In genomic region chr16:4358831-4359561, GRCh38 we compare ENCODE assay signal across 2 cellular contexts.
TF ChIP-seq lines count a peak whose summit lies in the region.

No MANE protein-coding gene starts in this region.

TF ChIP-seq in A549, 52 proteins besides CTCF, POLR2A, EP300 and RAD21:
- peak; percentile 99 for TF ChIP-seq SMC3 (IDR thresholded peaks at IDR 0.05)
- no peak for TF ChIP-seq NR3C1 (IDR thresholded peaks at IDR 0.05)
- TF ChIP-seq, protein P1, sequence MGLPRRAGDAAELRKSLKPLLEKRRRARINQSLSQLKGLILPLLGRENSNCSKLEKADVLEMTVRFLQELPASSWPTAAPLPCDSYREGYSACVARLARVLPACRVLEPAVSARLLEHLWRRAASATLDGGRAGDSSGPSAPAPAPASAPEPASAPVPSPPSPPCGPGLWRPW (IDR thresholded peaks at IDR 0.05): no peak
- no peak for TF ChIP-seq PBX3 (IDR thresholded peaks at IDR 0.05)
- TF ChIP-seq CBX2 (IDR thresholded peaks at IDR 0.05; ENCODE audit: borderline replicate concordance, low read depth): no peak
- no peak for TF ChIP-seq HMGXB4 (CRISPR knock-in tag; IDR thresholded peaks at IDR 0.05; ENCODE audit: borderline replicate concordance)

TF ChIP-seq in HepG2, 621 proteins besides CTCF, POLR2A, EP300 and RAD21 (continues in another document):
- TF ChIP-seq ZNF605 (CRISPR knock-in tag; IDR thresholded peaks at IDR 0.05) (peak; percentile 23; the same call in 1 of the 2 replicates), XRCC5 (optimal IDR thresholded peaks at IDR 0.05; ENCODE audit: low read length) (peak; percentile 31), SMC3 (IDR thresholded peaks at IDR 0.05; ENCODE audit: low read length) (peak; percentile 69; the same call in 1 of the 2 replicates), ZNF121 (CRISPR knock-in tag; IDR thresholded peaks at IDR 0.05) (peak; percentile 83), HNF4G (IDR thresholded peaks at IDR 0.05; ENCODE audit: borderline replicate concordance, low read depth, low read length) (0 out of 2 replicates have a peak, but pooled peaks have one; percentile 17), HNF4G (CRISPR knock-in tag; IDR thresholded peaks at IDR 0.05; ENCODE audit: borderline replicate concordance, low read depth) (peak; percentile 61; the same call in 1 of the 2 replicates), ZNF747 (CRISPR knock-in tag; IDR thresholded peaks at IDR 0.05; ENCODE audit: borderline replicate concordance) (no peak), KAT8 (CRISPR knock-in tag; IDR thresholded peaks at IDR 0.05) (no peak), PITX1 (CRISPR knock-in tag; IDR thresholded peaks at IDR 0.05) (no peak), HMGXB4 (CRISPR knock-in tag; IDR thresholded peaks at IDR 0.05; ENCODE audit: borderline replicate concordance in 1 of 2, low read depth in 1 of 2) (peak in 1 of 2 experiments; percentile 61; a peak in 2 of 4 replicates), HNRNPLL (IDR thresholded peaks at IDR 0.05; ENCODE audit: low read depth, low read length, poor library complexity, severe bottlenecking) (peak; percentile 33), LCORL (IDR thresholded peaks at IDR 0.05) (no peak), LCORL (CRISPR knock-in tag; IDR thresholded peaks at IDR 0.05) (peak; percentile 48; the same call in 1 of the 2 replicates), HNRNPL (IDR thresholded peaks at IDR 0.05; ENCODE audit: low read depth, low read length) (0 out of 2 replicates have a peak, but pooled peaks have one; percentile 32), ZNF468 (CRISPR knock-in tag; IDR thresholded peaks at IDR 0.05) (no peak), ZSCAN25 (CRISPR knock-in tag; IDR thresholded peaks at IDR 0.05) (0 out of 2 replicates have a peak, but pooled peaks have one; percentile 41), KAT7 (CRISPR knock-in tag; IDR thresholded peaks at IDR 0.05; ENCODE audit: borderline replicate concordance) (no peak), ZNF331 (CRISPR knock-in tag; IDR thresholded peaks at IDR 0.05) (0 out of 2 replicates have a peak, but pooled peaks have one; percentile 46), ZNF616 (CRISPR knock-in tag; IDR thresholded peaks at IDR 0.05; ENCODE audit: low read depth) (no peak), ZBTB7B (CRISPR knock-in tag; IDR thresholded peaks at IDR 0.05) (0 out of 2 replicates have a peak, but pooled peaks have one; percentile 19), RXRA (CRISPR knock-in tag; IDR thresholded peaks at IDR 0.05) (peak; percentile 65), ZNF710 (CRISPR knock-in tag; IDR thresholded peaks at IDR 0.05; ENCODE audit: borderline replicate concordance) (peak; percentile 51; the same call in 1 of the 2 replicates), ZSCAN30 (CRISPR knock-in tag; IDR thresholded peaks at IDR 0.05) (no peak), RBM39 (IDR thresholded peaks at IDR 0.05; ENCODE audit: low read depth, low read length, poor library complexity, severe bottlenecking) (peak; percentile 36), ZNF768 (CRISPR knock-in tag; IDR thresholded peaks at IDR 0.05) (peak; percentile 45; the same call in 1 of the 2 replicates), CAMTA2 (CRISPR knock-in tag; IDR thresholded peaks at IDR 0.05; ENCODE audit: borderline replicate concordance) (no peak), GATAD2A (CRISPR knock-in tag; IDR thresholded peaks at IDR 0.05) (no peak), CHCHD3 (CRISPR knock-in tag; IDR thresholded peaks at IDR 0.05) (no peak), KDM4B (CRISPR knock-in tag; IDR thresholded peaks at IDR 0.05) (0 out of 2 replicates have a peak, but pooled peaks have one; percentile 25), KDM2A (CRISPR knock-in tag; IDR thresholded peaks at IDR 0.05; ENCODE audit: borderline replicate concordance, low read depth) (peak; percentile 67; the same call in 1 of the 2 replicates), MED8 (CRISPR knock-in tag; IDR thresholded peaks at IDR 0.05; ENCODE audit: insufficient replicate concordance) (peak; percentile 50), ZNF350 (CRISPR knock-in tag; IDR thresholded peaks at IDR 0.05; ENCODE audit: borderline replicate concordance, low read depth) (no peak; the same call in 1 of the 2 replicates), FOSL2 (CRISPR knock-in tag; IDR thresholded peaks at IDR 0.05) (peak; percentile 26; the same call in 1 of the 2 replicates), NFE2L2 (IDR thresholded peaks at IDR 0.05; ENCODE audit: low read length) (peak; percentile 6; the same call in 1 of the 2 replicates), DNMT1 (CRISPR knock-in tag; IDR thresholded peaks at IDR 0.05) (0 out of 2 replicates have a peak, but pooled peaks have one; percentile 36), ZNF550 (CRISPR knock-in tag; IDR thresholded peaks at IDR 0.05; ENCODE audit: borderline replicate concordance) (0 out of 2 replicates have a peak, but pooled peaks have one; percentile 76), ZNF552 (CRISPR knock-in tag; IDR thresholded peaks at IDR 0.05; ENCODE audit: borderline replicate concordance) (no peak), KLF13 (CRISPR knock-in tag; IDR thresholded peaks at IDR 0.05) (no peak), ETV5 (CRISPR knock-in tag; IDR thresholded peaks at IDR 0.05; ENCODE audit: borderline replicate concordance) (peak; percentile 14; the same call in 1 of the 2 replicates), ZNF274 (CRISPR knock-in tag; IDR thresholded peaks at IDR 0.05) (0 out of 2 replicates have a peak, but pooled peaks have one; percentile 22), ZSCAN29 (CRISPR knock-in tag; conservative IDR thresholded peaks at IDR 0.05) (no peak), HIVEP1 (CRISPR knock-in tag; IDR thresholded peaks at IDR 0.05) (0 out of 2 replicates have a peak, but pooled peaks have one; percentile 46), FOXC1 (CRISPR knock-in tag; IDR thresholded peaks at IDR 0.05; ENCODE audit: borderline replicate concordance) (0 out of 2 replicates have a peak, but pooled peaks have one; percentile 23), ZNF225 (CRISPR knock-in tag; IDR thresholded peaks at IDR 0.05) (peak; percentile 65; the same call in 1 of the 2 replicates), JDP2 (CRISPR knock-in tag; IDR thresholded peaks at IDR 0.05; ENCODE audit: borderline replicate concordance) (no peak)
- TF ChIP-seq, protein P2, sequence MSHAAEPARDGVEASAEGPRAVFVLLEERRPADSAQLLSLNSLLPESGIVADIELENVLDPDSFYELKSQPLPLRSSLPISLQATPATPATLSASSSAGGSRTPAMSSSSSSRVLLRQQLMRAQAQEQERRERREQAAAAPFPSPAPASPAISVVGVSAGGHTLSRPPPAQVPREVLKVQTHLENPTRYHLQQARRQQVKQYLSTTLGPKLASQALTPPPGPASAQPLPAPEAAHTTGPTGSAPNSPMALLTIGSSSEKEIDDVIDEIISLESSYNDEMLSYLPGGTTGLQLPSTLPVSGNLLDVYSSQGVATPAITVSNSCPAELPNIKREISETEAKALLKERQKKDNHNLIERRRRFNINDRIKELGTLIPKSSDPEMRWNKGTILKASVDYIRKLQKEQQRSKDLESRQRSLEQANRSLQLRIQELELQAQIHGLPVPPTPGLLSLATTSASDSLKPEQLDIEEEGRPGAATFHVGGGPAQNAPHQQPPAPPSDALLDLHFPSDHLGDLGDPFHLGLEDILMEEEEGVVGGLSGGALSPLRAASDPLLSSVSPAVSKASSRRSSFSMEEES (CRISPR knock-in tag; IDR thresholded peaks at IDR 0.05): 0 out of 2 replicates have a peak, but pooled peaks have one; percentile 26
- TF ChIP-seq, protein P3, sequence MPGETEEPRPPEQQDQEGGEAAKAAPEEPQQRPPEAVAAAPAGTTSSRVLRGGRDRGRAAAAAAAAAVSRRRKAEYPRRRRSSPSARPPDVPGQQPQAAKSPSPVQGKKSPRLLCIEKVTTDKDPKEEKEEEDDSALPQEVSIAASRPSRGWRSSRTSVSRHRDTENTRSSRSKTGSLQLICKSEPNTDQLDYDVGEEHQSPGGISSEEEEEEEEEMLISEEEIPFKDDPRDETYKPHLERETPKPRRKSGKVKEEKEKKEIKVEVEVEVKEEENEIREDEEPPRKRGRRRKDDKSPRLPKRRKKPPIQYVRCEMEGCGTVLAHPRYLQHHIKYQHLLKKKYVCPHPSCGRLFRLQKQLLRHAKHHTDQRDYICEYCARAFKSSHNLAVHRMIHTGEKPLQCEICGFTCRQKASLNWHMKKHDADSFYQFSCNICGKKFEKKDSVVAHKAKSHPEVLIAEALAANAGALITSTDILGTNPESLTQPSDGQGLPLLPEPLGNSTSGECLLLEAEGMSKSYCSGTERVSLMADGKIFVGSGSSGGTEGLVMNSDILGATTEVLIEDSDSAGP (CRISPR knock-in tag; IDR thresholded peaks at IDR 0.05; ENCODE audit: borderline replicate concordance): peak; percentile 19; the same call in 1 of the 2 replicates
- TF ChIP-seq, protein P4, sequence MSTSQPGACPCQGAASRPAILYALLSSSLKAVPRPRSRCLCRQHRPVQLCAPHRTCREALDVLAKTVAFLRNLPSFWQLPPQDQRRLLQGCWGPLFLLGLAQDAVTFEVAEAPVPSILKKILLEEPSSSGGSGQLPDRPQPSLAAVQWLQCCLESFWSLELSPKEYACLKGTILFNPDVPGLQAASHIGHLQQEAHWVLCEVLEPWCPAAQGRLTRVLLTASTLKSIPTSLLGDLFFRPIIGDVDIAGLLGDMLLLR (CRISPR knock-in tag; IDR thresholded peaks at IDR 0.05): peak; percentile 25; the same call in 1 of the 2 replicates
- TF ChIP-seq, protein P5, sequence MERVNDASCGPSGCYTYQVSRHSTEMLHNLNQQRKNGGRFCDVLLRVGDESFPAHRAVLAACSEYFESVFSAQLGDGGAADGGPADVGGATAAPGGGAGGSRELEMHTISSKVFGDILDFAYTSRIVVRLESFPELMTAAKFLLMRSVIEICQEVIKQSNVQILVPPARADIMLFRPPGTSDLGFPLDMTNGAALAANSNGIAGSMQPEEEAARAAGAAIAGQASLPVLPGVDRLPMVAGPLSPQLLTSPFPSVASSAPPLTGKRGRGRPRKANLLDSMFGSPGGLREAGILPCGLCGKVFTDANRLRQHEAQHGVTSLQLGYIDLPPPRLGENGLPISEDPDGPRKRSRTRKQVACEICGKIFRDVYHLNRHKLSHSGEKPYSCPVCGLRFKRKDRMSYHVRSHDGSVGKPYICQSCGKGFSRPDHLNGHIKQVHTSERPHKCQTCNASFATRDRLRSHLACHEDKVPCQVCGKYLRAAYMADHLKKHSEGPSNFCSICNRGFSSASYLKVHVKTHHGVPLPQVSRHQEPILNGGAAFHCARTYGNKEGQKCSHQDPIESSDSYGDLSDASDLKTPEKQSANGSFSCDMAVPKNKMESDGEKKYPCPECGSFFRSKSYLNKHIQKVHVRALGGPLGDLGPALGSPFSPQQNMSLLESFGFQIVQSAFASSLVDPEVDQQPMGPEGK (CRISPR knock-in tag; IDR thresholded peaks at IDR 0.05): peak; percentile 69
- TF ChIP-seq, protein P6, sequence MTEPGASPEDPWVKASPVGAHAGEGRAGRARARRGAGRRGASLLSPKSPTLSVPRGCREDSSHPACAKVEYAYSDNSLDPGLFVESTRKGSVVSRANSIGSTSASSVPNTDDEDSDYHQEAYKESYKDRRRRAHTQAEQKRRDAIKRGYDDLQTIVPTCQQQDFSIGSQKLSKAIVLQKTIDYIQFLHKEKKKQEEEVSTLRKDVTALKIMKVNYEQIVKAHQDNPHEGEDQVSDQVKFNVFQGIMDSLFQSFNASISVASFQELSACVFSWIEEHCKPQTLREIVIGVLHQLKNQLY (CRISPR knock-in tag; IDR thresholded peaks at IDR 0.05): 0 out of 2 replicates have a peak, but pooled peaks have one; percentile 18
- TF ChIP-seq, protein P7, sequence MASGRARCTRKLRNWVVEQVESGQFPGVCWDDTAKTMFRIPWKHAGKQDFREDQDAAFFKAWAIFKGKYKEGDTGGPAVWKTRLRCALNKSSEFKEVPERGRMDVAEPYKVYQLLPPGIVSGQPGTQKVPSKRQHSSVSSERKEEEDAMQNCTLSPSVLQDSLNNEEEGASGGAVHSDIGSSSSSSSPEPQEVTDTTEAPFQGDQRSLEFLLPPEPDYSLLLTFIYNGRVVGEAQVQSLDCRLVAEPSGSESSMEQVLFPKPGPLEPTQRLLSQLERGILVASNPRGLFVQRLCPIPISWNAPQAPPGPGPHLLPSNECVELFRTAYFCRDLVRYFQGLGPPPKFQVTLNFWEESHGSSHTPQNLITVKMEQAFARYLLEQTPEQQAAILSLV (CRISPR knock-in tag; IDR thresholded peaks at IDR 0.05; ENCODE audit: borderline replicate concordance): peak; percentile 59; the same call in 1 of the 2 replicates
- TF ChIP-seq, protein P8, sequence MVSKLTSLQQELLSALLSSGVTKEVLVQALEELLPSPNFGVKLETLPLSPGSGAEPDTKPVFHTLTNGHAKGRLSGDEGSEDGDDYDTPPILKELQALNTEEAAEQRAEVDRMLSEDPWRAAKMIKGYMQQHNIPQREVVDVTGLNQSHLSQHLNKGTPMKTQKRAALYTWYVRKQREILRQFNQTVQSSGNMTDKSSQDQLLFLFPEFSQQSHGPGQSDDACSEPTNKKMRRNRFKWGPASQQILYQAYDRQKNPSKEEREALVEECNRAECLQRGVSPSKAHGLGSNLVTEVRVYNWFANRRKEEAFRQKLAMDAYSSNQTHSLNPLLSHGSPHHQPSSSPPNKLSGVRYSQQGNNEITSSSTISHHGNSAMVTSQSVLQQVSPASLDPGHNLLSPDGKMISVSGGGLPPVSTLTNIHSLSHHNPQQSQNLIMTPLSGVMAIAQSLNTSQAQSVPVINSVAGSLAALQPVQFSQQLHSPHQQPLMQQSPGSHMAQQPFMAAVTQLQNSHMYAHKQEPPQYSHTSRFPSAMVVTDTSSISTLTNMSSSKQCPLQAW (CRISPR knock-in tag; IDR thresholded peaks at IDR 0.05): peak; percentile 46; the same call in 1 of the 2 replicates
